8 cellular contexts compared by ENCODE assay signal in the genomic region with DNA sequence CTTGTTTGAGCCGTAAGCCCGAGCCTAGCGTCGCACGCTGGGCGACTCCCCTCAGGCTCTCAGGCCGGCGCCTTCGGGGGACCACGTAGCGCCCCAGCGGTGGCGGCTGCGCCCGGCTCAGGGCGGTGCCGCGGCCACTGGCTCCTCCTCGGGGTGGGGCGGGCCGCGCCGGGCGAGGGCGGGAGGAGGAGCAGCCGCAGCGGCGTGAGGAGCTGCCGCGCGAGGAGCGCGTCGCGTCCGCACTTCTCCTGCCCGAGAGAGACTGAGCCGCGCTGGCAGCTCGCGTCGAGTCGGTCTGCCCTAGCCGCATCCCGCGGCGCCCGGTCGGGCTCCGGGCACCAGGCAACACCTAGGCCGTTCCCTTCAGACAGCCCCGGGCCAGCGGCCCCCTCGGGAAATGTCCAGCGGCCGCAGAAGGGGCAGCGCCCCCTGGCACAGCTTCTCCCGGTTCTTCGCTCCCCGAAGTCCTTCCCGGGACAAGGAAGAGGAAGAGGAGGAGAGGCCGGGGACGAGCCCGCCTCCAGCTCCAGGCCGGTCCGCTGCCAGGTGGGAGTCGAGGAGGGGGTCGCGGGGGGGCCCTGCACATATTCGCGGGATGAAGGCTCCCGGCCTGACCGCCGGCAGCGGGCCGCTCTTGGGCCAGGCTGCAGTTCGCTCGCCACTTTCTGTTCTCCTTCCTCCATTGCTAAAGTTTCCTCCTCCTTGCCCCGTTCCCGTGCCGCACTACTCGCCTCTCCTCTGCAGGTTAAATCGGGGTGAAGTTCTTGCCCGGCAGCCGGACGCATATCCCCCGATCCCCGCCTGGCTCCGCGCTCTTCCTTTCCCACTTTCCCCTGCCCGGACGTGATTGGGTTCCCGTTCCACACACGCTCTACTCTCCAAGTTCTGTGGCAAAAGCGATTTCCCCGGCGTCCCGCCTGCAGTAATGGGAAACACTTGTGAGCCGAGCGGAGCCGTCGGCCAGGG. TPM values are rescaled to one million over a fixed set of nuclear protein-coding genes. Genes with fewer than 3 reads are reported as not detected.
DNase-seq lines count a peak whose midpoint lies in the region; ATAC-seq, FAIRE-seq and TF ChIP-seq lines count a peak whose summit lies in the region.

A gene (plus strand): TSS at position 202 of the 966 bp plus-strand sequence. CDS start 196 bp downstream, at position 398.

- peak; percentile 34; the same call in 1 of the 2 replicates for TF ChIP-seq CTCF in WI38 (IDR thresholded peaks at IDR 0.05; ENCODE audit: low read depth, low read length)
- peak; percentile 49 for TF ChIP-seq CTCF in bronchial epithelial cell (IDR thresholded peaks at IDR 0.05; ENCODE audit: insufficient read depth, low read length, severe bottlenecking)

- no peak for FAIRE-seq in bronchial epithelial cell (lab: Jason Lieb, UNC)

- no peaks in the 10 kb centered on the region for H3K36me3 ChIP-seq in bronchial epithelial cell (ENCODE audit: control insufficient read depth, insufficient read depth, low read length)

- ATAC-seq in GM18519 (IDR thresholded peaks at IDR 0.05; ENCODE audit: low FRiP score, unreplicated experiment) (peak; percentile 98), HG03039 (IDR thresholded peaks at IDR 0.05; ENCODE audit: unreplicated experiment) (peak; percentile 98)

- no peaks in the 10 kb centered on the region for H3K27me3 ChIP-seq in bronchial epithelial cell (ENCODE audit: control insufficient read depth, insufficient read depth, low read length)

- H3K4me3 ChIP-seq in WI38 (ENCODE audit: low read depth, low read length) (peak within 1 kb of the TSS; percentile 92), bronchial epithelial cell (ENCODE audit: low read depth, low read length) (peak within 1 kb of the TSS; percentile 93)

- DNase-seq in A172 (ENCODE audit: low spot score) (peak; percentile 61), NCI-H2171 (lab: John Stamatoyannopoulos, UW) (peak; percentile 83), bronchial epithelial cell (ENCODE audit: low read depth) (peak; percentile 64), iPS-NIHi7 (ENCODE audit: extremely low spot score) (peak; percentile 88), smooth muscle cell of the brain vasculature (ENCODE audit: low read depth, low spot score) (peak; percentile 44)

RNA-seq across cellular contexts. Expression of the gene that starts here (rescaled TPM):
- 9.2 and 11.7 TPM in 2 replicates for total RNA-seq in A172 (2014; rRNA removed; shearing (Covaris generic))
- total RNA-seq in bronchial epithelial cell, result 13.4 and 17.7 TPM in 2 replicates

Comparison
In these comparisons a context has a peak if more than half of its experiments do, and no peak if none do; other contexts are left out.
1. Peak in every context shown above with its lines: DNase-seq, ATAC-seq and H3K4me3 ChIP-seq.